In genomic region chr10:77411805-77412204, GRCh38 we compare ENCODE assay signal across 21 cellular contexts.
"Had no signal": no experiment of that assay in that cellular context is flagged by ENCODE, and none has a peak within 500 bp of the region (broad histone marks: within the 10 kb centered on the region; RNA-seq: fewer than 3 reads in every experiment).

No MANE protein-coding gene starts in this region.

- FAIRE-seq: kidney had no signal

- H3K4me3 ChIP-seq: colonic mucosa, hepatocyte, lung, psoas muscle, skin epidermis, stomach, thyroid gland, upper lobe of right lung had no signal

- H2AFZ ChIP-seq: hepatocyte, parathyroid adenoma had no signal

- H3K27ac ChIP-seq: colonic mucosa, hepatocyte, parathyroid adenoma, psoas muscle, skin epidermis, thyroid gland, upper lobe of right lung had no signal

- H3K79me2 ChIP-seq: hepatocyte, parathyroid adenoma had no signal

- H3K36me3 ChIP-seq: colonic mucosa, stomach, thyroid gland, upper lobe of right lung had no signal

- DNase-seq: caudate nucleus; colonic mucosa; dermis blood vessel endothelial cell; effector CD4-positive, alpha-beta T cell; foreskin fibroblast; kidney; left cardiac atrium; left ventricle myocardium superior; mesenchymal stem cell; midbrain; naive B cell; psoas muscle; stimulated activated naive CD4-positive, alpha-beta T cell; stomach; thyroid gland; upper lobe of right lung had no signal

- H3K4me3 Mint-ChIP-seq: naive B cell, nephron had no signal

- H3K9me3 ChIP-seq: colonic mucosa, psoas muscle, stomach, thyroid gland, upper lobe of right lung had no signal

- H3K4me1 ChIP-seq: parathyroid adenoma had no signal

- H3K9me3 Mint-ChIP-seq: nephron had no signal

- H3K36me3 Mint-ChIP-seq: naive B cell had no signal

- H3K27me3 ChIP-seq: colonic mucosa, hepatocyte, thyroid gland, upper lobe of right lung had no signal

- H3K9ac ChIP-seq: parathyroid adenoma had no signal

- H3K4me1 Mint-ChIP-seq: naive B cell had no signal

- H3K4me2 ChIP-seq: hepatocyte had no signal
